In the genomic region with DNA sequence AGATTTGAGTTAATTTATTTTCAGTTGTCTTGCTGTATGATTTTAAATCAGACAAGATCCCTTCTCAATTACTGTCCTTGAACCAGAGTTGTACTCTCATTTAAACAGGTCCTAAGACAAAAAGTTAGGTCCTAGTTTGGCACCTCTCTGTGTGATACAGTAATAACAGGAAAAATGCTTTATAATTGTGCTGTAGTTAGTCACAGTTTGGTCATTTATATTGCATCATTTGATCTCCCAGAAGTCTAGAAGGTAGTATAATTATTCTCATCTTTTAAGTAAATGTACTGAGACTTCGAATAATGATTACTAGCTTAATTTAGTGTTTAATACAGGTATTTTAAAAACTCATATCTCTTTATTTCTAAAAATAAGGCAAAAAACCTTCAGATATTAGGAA, we compare ENCODE assay signal across 11 cellular contexts. TPM values are rescaled to one million over a fixed set of nuclear protein-coding genes. Genes with fewer than 3 reads are reported as not detected.
"Had no signal": no experiment of that assay in that cellular context is flagged by ENCODE, and none has a peak within 500 bp of the region (broad histone marks: within the 10 kb centered on the region; RNA-seq: fewer than 3 reads in every experiment).

No MANE protein-coding gene starts in this region.

- ATAC-seq: GM23338, HCT116 had no signal

- DNase-seq: H9, HFFc6, KBM-7 had no signal

- H3K27me3 Mint-ChIP-seq: IgD-negative memory B cell had no signal

- H3K4me3 ChIP-seq: GM23338 had no signal

- H3K27ac ChIP-seq: KMS-11 had no signal

- H3K4me1 Mint-ChIP-seq: GM23338, IgD-negative memory B cell had no signal

- H3K4me2 ChIP-seq: GM23338, KMS-11 had no signal

- H3K36me3 Mint-ChIP-seq: IgD-negative memory B cell had no signal

- H3K4me3 Mint-ChIP-seq: GM23338, H9, HFFc6, IgD-negative memory B cell had no signal

- H3K27ac Mint-ChIP-seq: GM23338, H9, HFFc6, IgD-negative memory B cell had no signal

- H3K9ac ChIP-seq: KMS-11 had no signal

- FAIRE-seq: H1, H54, HTR-8/SVneo had no signal

RNA-seq across cellular contexts. Expression of a gene that starts 18.1 kb away (rescaled TPM):
- total RNA-seq: HFFc6, HT-29 had no signal
- polyA plus RNA-seq: IgD-negative memory B cell had no signal
